Comparison of ENCODE assay signal across 13 cellular contexts in the genomic region with DNA sequence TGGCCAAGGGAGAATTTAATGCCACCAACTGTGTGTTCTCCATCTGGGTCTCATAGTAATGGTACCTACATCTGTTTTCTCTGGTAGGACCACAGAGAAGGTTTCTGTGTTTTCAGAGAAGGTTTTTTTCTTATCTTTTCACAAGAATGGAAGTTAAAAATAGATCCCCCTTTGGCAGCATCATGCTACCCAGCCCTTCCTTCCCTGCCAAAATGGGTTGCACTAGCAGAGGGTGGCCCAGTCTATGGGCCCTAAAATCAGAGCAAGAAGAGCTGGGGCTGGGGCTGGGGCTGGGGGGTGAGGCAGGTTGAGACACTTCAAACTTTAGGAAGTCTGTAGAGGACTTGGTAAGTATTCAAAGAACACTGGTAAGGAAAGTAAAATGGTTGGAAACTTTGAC. TPM values are rescaled to one million over a fixed set of nuclear protein-coding genes. Genes with fewer than 3 reads are reported as not detected.
DNase-seq lines count a peak whose midpoint lies in the region; ATAC-seq and TF ChIP-seq lines count a peak whose summit lies in the region.
"Had no signal": no experiment of that assay in that cellular context is flagged by ENCODE, and none has a peak within 500 bp of the region (broad histone marks: within the 10 kb centered on the region; RNA-seq: fewer than 3 reads in every experiment).

No MANE protein-coding gene starts in this region.

- DNase-seq in RWPE1 (ENCODE audit: low spot score) (no peak), epithelial cell of prostate (ENCODE audit: low read depth, low spot score) (no peak), neuronal stem cell (ENCODE audit: low spot score) (no peak), BE2C (no peak)
- no peak for DNase-seq in stimulated activated CD4-positive, alpha-beta T cell treated with anti-CD3 and anti-CD28 coated beads, Interleukin-1b, Interleukin-23, amount 100 ng/mL, for 48 hours
- DNase-seq: DMS53, GDM1, NCI-H2029, Right ventricle myocardium superior had no signal

- H3K4me1 ChIP-seq in HEK293 (ENCODE audit: control insufficient read depth, insufficient read depth, low read length) (peaks cover 18% of the 10 kb centered on the region), neuronal stem cell (ENCODE audit: control insufficient read depth in 2 of 2, insufficient read depth in 1 of 2, low read depth in 1 of 2, low read length in 2 of 2) (peaks cover 4 to 12% of the 10 kb centered on the region in 2 donors), gastroesophageal sphincter (no peaks in the 10 kb centered on the region), BE2C (peaks cover 3% of the 10 kb centered on the region; the same call in 1 of the 2 replicates)
- H3K4me1 ChIP-seq: A549 had no signal

- H3K27ac ChIP-seq in HEK293 (ENCODE audit: extremely low read depth, low read depth, low read length) (peak overlapping the region; percentile 93), RWPE1 (peak overlapping the region; percentile 76), epithelial cell of prostate (peak overlapping the region; percentile 15), neuronal stem cell (replicated peaks; ENCODE audit: low read length) (peak overlapping the region; percentile 58), gastroesophageal sphincter (no peak overlapping the region)
- H3K27ac ChIP-seq: A549 had no signal

- no peak overlapping the region for H3K4me2 ChIP-seq in neuronal stem cell (ENCODE audit: insufficient read depth, low read length, poor library complexity, severe bottlenecking)
- H3K4me2 ChIP-seq: A549 had no signal

- no peak overlapping the region for H2BK5ac ChIP-seq in neuronal stem cell (ENCODE audit: low read length)

- no peak overlapping the region for H3K23ac ChIP-seq in neuronal stem cell (ENCODE audit: low read depth, low read length, poor library complexity)

- POLR2A ChIA-PET in HEK293 (lab: Yijun Ruan, JAX), result interaction anchor here (0.6 to 1.4 kb wide), 2 partner anchors 23 to 46 kb away, joined by 3 to 4 read pairs; no protein-coding TSS in a partner anchor
- POLR2A ChIA-PET in RWPE1 (lab: Yijun Ruan, JAX; ENCODE audit: low non-redundant PET), result no interaction called here

- no peaks in the 10 kb centered on the region for H3K27me3 ChIP-seq in neuronal stem cell (ENCODE audit: control insufficient read depth in 3 of 3, insufficient read depth in 3 of 3, low read depth in 1 of 3, low read length in 3 of 3)
- H3K27me3 ChIP-seq in gastroesophageal sphincter, result no peaks in the 10 kb centered on the region
- no peaks in the 10 kb centered on the region for H3K27me3 ChIP-seq in BE2C

- H4K91ac ChIP-seq in neuronal stem cell (ENCODE audit: low read depth, low read length, poor library complexity), result no peak overlapping the region

- no peak overlapping the region for H2AFZ ChIP-seq in neuronal stem cell (ENCODE audit: low read length)

- H3K9me3 ChIP-seq in HEK293 (ENCODE audit: control insufficient read depth, insufficient read depth, low read depth, low read length), result no peaks in the 10 kb centered on the region
- H3K9me3 ChIP-seq in neuronal stem cell (replicated peaks in 1 of 2; ENCODE audit: control insufficient read depth in 2 of 2, insufficient read depth in 1 of 2, low read depth in 1 of 2, low read length in 2 of 2), result no peaks in the 10 kb centered on the region
- H3K9me3 ChIP-seq in gastroesophageal sphincter, result no peaks in the 10 kb centered on the region
- H3K9me3 ChIP-seq in BE2C, result no peaks in the 10 kb centered on the region
- H3K9me3 ChIP-seq: A549 had no signal

- no peak overlapping the region for H2AK5ac ChIP-seq in neuronal stem cell (ENCODE audit: low read depth, low read length)

- TF ChIP-seq CTCF in HEK293 (tag by site-specific recombination; IDR thresholded peaks at IDR 0.05), result no peak
- no peak for TF ChIP-seq CTCF in RWPE1 (conservative IDR thresholded peaks at IDR 0.05; ENCODE audit: low read depth)
- TF ChIP-seq CTCF in gastroesophageal sphincter (IDR thresholded peaks at IDR 0.05), result no peak
- no peak for TF ChIP-seq CTCF in BE2C (IDR thresholded peaks at IDR 0.05; ENCODE audit: low read depth, low read length)

- no peak for ATAC-seq in gastroesophageal sphincter
- ATAC-seq: K562 had no signal

- H3K4ac ChIP-seq in neuronal stem cell (ENCODE audit: low read length), result no peak overlapping the region

- H3K36me3 ChIP-seq in HEK293 (ENCODE audit: control insufficient read depth in 2 of 2, insufficient read depth in 1 of 2, low read length in 2 of 2) (no peaks in the 10 kb centered on the region), neuronal stem cell (replicated peaks in 1 of 2; ENCODE audit: control insufficient read depth in 2 of 2, insufficient read depth in 2 of 2, low read length in 2 of 2) (no peaks in the 10 kb centered on the region), gastroesophageal sphincter (no peaks in the 10 kb centered on the region), BE2C (0 out of 2 replicates have a peak, but pooled peaks cover 3% of the 10 kb centered on the region)

- no peak for TF ChIP-seq EP300 in gastroesophageal sphincter (IDR thresholded peaks at IDR 0.05)

- H3K4me3 ChIP-seq in HEK293 (ENCODE audit: low read depth, low read length), result no peak overlapping the region
- H3K4me3 ChIP-seq in neuronal stem cell (ENCODE audit: low read length in 2 of 2), result no peak overlapping the region
- no peak overlapping the region for H3K4me3 ChIP-seq in gastroesophageal sphincter
- H3K4me3 ChIP-seq in BE2C (ENCODE audit: low read depth, low read length), result no peak overlapping the region
- H3K4me3 ChIP-seq: A549, K562 had no signal

- CTCF ChIA-PET in HEK293 (lab: Yijun Ruan, JAX) (no interaction called here), RWPE1 (lab: Yijun Ruan, JAX) (interaction anchor here (0.5 kb wide), 2 partner anchors 133 to 561 kb away, joined by 3 read pairs; no protein-coding TSS in a partner anchor)

- H2BK15ac ChIP-seq in neuronal stem cell (ENCODE audit: low read length), result no peak overlapping the region

- no peak overlapping the region for H2BK120ac ChIP-seq in neuronal stem cell (ENCODE audit: low read depth, low read length)

- H3K14ac ChIP-seq in neuronal stem cell (ENCODE audit: low read length), result no peak overlapping the region

- H4K8ac ChIP-seq in neuronal stem cell (ENCODE audit: low read depth, low read length), result no peak overlapping the region

- H3K9ac ChIP-seq in neuronal stem cell (ENCODE audit: low read depth, low read length, poor library complexity), result no peak overlapping the region

- no peak for TF ChIP-seq POLR2A in gastroesophageal sphincter (IDR thresholded peaks at IDR 0.05)

- no peak overlapping the region for H3K18ac ChIP-seq in neuronal stem cell (ENCODE audit: low read length)

- H3K79me1 ChIP-seq in neuronal stem cell (ENCODE audit: low read depth, low read length), result no peaks in the 10 kb centered on the region

- H2BK12ac ChIP-seq in neuronal stem cell (ENCODE audit: low read length), result no peak overlapping the region

TF ChIP-seq in HEK293, 187 proteins besides CTCF, POLR2A, EP300 and RAD21:
- TF ChIP-seq ZNF16 (tag by site-specific recombination; IDR thresholded peaks at IDR 0.05; ENCODE audit: low read depth) (no peak), ZBTB17 (tag by site-specific recombination; IDR thresholded peaks at IDR 0.05) (no peak), ZNF24 (tag by site-specific recombination; IDR thresholded peaks at IDR 0.05) (no peak), ZNF350 (tag by site-specific recombination; IDR thresholded peaks at IDR 0.05) (no peak), ZNF777 (tag by site-specific recombination; IDR thresholded peaks at IDR 0.05; ENCODE audit: borderline replicate concordance) (no peak), ZNF121 (tag by site-specific recombination; IDR thresholded peaks at IDR 0.05) (no peak), ZNF37A (tag by site-specific recombination; IDR thresholded peaks at IDR 0.05) (no peak), ZFP3 (tag by site-specific recombination; IDR thresholded peaks at IDR 0.05; ENCODE audit: low read depth) (no peak), IKZF3 (tag by site-specific recombination; IDR thresholded peaks at IDR 0.05) (no peak), ZNF146 (tag by site-specific recombination; IDR thresholded peaks at IDR 0.05) (no peak), BCL6B (tag by site-specific recombination; IDR thresholded peaks at IDR 0.05) (no peak), ZEB2 (tag by site-specific recombination; IDR thresholded peaks at IDR 0.05) (no peak)
- TF ChIP-seq, protein P1, sequence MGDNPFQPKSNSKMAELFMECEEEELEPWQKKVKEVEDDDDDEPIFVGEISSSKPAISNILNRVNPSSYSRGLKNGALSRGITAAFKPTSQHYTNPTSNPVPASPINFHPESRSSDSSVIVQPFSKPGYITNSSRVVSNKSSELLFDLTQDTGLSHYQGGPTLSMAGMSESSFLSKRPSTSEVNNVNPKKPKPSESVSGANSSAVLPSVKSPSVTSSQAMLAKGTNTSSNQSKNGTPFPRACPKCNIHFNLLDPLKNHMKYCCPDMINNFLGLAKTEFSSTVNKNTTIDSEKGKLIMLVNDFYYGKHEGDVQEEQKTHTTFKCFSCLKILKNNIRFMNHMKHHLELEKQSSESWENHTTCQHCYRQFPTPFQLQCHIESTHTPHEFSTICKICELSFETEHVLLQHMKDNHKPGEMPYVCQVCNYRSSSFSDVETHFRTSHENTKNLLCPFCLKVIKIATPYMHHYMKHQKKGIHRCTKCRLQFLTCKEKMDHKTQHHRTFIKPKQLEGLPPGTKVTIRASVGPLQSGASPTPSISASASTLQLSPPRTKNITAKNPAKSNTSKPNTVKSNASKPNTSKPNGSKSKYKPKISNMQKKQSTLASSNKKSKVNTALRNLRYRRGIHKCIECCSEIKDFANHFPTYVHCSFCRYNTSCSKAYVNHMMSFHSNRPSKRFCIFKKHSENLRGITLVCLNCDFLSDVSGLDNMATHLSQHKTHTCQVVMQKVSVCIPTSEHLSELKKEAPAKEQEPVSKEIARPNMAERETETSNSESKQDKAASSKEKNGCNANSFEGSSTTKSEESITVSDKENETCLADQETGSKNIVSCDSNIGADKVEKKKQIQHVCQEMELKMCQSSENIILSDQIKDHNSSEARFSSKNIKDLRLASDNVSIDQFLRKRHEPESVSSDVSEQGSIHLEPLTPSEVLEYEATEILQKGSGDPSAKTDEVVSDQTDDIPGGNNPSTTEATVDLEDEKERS (tag by site-specific recombination; IDR thresholded peaks at IDR 0.05), result no peak

RNA-seq across cellular contexts. Expression of gene ZDBF2, which starts 44.8 kb away (rescaled TPM):
- polyA plus RNA-seq in neuronal stem cell (2013, experiment 1 of 2), result 8.7 TPM
- polyA plus RNA-seq in neuronal stem cell (2013, experiment 2 of 2), result 9.2 TPM
- total RNA-seq in gastroesophageal sphincter, result 10 to 100 TPM; 10.9 to 19.9 (median 13.4) TPM
- polyA plus RNA-seq in BE2C (2012; ENCODE audit: insufficient read depth, insufficient read length, low read depth), result 9.6 TPM

Comparison
In these comparisons a context has a peak if more than half of its experiments do, and no peak if none do; other contexts are left out.
1. H3K27ac ChIP-seq: peak in HEK293 (single experiment), RWPE1 (single experiment), epithelial cell of prostate (single experiment) and neuronal stem cell (single experiment); none in gastroesophageal sphincter (0 of 4).